ENCODE assay signal across 1 cellular context in genomic region chr6:13677878-13678254, GRCh38.
TF ChIP-seq lines count a peak whose summit lies in the region.

No MANE protein-coding gene starts in this region.

TF ChIP-seq in HEK293, 187 proteins besides CTCF, POLR2A, EP300 and RAD21 (continued from another document):
- peak; percentile 21; the same call in 1 of the 2 replicates for TF ChIP-seq PRDM10 (tag by site-specific recombination; IDR thresholded peaks at IDR 0.05)
- peak; percentile 26; the same call in 1 of the 2 replicates for TF ChIP-seq ZNF394 (tag by site-specific recombination; IDR thresholded peaks at IDR 0.05; ENCODE audit: borderline replicate concordance)
- TF ChIP-seq ZNF76 (tag by site-specific recombination; IDR thresholded peaks at IDR 0.05; ENCODE audit: borderline replicate concordance, low read depth) = no peak
- no peak for TF ChIP-seq ZNF362 (tag by site-specific recombination; IDR thresholded peaks at IDR 0.05)
- TF ChIP-seq ZNF785 (tag by site-specific recombination; IDR thresholded peaks at IDR 0.05) = no peak
- no peak for TF ChIP-seq ZNF488 (tag by site-specific recombination; IDR thresholded peaks at IDR 0.05)
- 0 out of 2 replicates have a peak, but pooled peaks have one; percentile 30 for TF ChIP-seq BCL11A (tag by site-specific recombination; IDR thresholded peaks at IDR 0.05; ENCODE audit: low read depth)
- TF ChIP-seq ZFP41 (tag by site-specific recombination; IDR thresholded peaks at IDR 0.05; ENCODE audit: borderline replicate concordance) = no peak
- no peak for TF ChIP-seq ZSCAN16 (tag by site-specific recombination; IDR thresholded peaks at IDR 0.05)
- 0 out of 2 replicates have a peak, but pooled peaks have one; percentile 20 for TF ChIP-seq REPIN1 (tag by site-specific recombination; IDR thresholded peaks at IDR 0.05; ENCODE audit: low read depth)
- no peak for TF ChIP-seq ZNF280C (tag by site-specific recombination; IDR thresholded peaks at IDR 0.05)
- TF ChIP-seq ZBTB49 (tag by site-specific recombination; IDR thresholded peaks at IDR 0.05; ENCODE audit: low read depth) = no peak
- TF ChIP-seq WT1 (tag by site-specific recombination; IDR thresholded peaks at IDR 0.05) = peak; percentile 29
- TF ChIP-seq ATF2 (tag by site-specific recombination; IDR thresholded peaks at IDR 0.05; ENCODE audit: low read depth) = 0 out of 2 replicates have a peak, but pooled peaks have one; percentile 47
- no peak for TF ChIP-seq BCL6B (tag by site-specific recombination; IDR thresholded peaks at IDR 0.05)
- no peak for TF ChIP-seq MYNN (tag by site-specific recombination; IDR thresholded peaks at IDR 0.05; ENCODE audit: borderline replicate concordance)
- TF ChIP-seq KLF10 (tag by site-specific recombination; IDR thresholded peaks at IDR 0.05) = 0 out of 2 replicates have a peak, but pooled peaks have one; percentile 18
- TF ChIP-seq KLF8 (tag by site-specific recombination; IDR thresholded peaks at IDR 0.05) = peak; percentile 39; the same call in 1 of the 2 replicates
- TF ChIP-seq ZNF140 (tag by site-specific recombination; IDR thresholded peaks at IDR 0.05) = no peak
- TF ChIP-seq ZNF169 (tag by site-specific recombination; IDR thresholded peaks at IDR 0.05) = no peak
- no peak for TF ChIP-seq ZNF837 (tag by site-specific recombination; IDR thresholded peaks at IDR 0.05)
- peak; percentile 78 for TF ChIP-seq ZNF629 (tag by site-specific recombination; IDR thresholded peaks at IDR 0.05)
- no peak for TF ChIP-seq ZNF473 (tag by site-specific recombination; IDR thresholded peaks at IDR 0.05)
- TF ChIP-seq ZNF335 (tag by site-specific recombination; conservative IDR thresholded peaks at IDR 0.05) = 0 out of 2 replicates have a peak, but pooled peaks have one; percentile 9
TF ChIP-seq in HEK293: peak in this region for 16.
